In the genomic region with DNA sequence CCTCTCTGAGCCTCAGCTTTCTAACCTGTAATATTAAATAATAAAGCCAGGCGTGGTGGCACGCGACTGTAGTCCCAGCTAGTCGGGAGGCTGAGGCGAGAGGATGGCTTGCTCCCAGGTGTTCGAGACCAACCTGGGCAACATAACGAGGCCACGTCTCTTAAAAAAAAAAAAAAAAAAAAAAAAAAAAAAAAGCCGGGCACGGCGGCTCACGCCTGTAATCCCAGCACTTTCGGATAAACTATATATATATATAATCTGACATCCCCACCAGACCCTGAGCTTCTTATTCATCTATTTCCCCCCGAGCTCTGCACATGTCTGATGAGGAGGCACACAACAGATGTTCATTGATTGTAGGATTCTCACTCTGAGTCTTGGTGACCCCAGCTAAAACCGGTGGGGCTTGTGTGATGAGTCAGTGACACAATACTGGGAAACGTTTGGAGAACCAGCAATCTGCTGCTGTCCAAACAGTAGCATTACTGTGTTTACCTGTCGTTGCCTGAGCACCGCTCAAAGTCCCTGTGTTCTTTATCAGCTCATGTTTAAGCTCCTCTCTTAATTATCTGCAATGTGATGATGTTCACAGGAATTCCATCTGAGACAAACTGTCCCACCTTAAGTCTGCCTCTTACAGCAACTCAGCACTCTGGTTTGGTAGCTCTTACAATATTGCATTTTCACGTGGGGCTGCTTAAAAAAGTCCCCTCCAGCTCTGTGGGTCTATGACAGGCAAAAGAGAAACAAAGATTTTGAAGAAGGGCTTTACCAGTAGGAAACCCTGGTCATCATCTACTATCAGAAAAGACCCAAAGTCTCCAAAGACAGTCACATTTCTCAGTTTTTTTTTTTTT, we compare ENCODE assay signal across 1 cellular context.
A peak's percentile ranks its signal among the peaks of the same experiment; 100 is the strongest.
TF ChIP-seq lines count a peak whose summit lies in the region.

No MANE protein-coding gene starts in this region.

TF ChIP-seq in K562, 482 proteins besides CTCF, POLR2A, EP300 and RAD21 (continued from another document):
- TF ChIP-seq, protein P1, sequence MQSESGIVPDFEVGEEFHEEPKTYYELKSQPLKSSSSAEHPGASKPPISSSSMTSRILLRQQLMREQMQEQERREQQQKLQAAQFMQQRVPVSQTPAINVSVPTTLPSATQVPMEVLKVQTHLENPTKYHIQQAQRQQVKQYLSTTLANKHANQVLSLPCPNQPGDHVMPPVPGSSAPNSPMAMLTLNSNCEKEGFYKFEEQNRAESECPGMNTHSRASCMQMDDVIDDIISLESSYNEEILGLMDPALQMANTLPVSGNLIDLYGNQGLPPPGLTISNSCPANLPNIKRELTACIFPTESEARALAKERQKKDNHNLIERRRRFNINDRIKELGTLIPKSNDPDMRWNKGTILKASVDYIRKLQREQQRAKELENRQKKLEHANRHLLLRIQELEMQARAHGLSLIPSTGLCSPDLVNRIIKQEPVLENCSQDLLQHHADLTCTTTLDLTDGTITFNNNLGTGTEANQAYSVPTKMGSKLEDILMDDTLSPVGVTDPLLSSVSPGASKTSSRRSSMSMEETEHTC (IDR thresholded peaks at IDR 0.05): no peak
- no peak for TF ChIP-seq CC2D1A (IDR thresholded peaks at IDR 0.05)
- TF ChIP-seq SMARCA5 (IDR thresholded peaks at IDR 0.05): peak; percentile 41; the same call in 1 of the 2 replicates
- no peak for TF ChIP-seq PHTF2 (CRISPR knock-in tag; IDR thresholded peaks at IDR 0.05)
- TF ChIP-seq ZNF133 (CRISPR knock-in tag; IDR thresholded peaks at IDR 0.05): no peak
- TF ChIP-seq GABPB1 (CRISPR knock-in tag; IDR thresholded peaks at IDR 0.05): no peak
- TF ChIP-seq FOS (IDR thresholded peaks at IDR 0.05; ENCODE audit: extremely low read depth, insufficient read length): no peak
- no peak for TF ChIP-seq MTA2 (IDR thresholded peaks at IDR 0.05; ENCODE audit: low read depth)
- TF ChIP-seq, protein P2, sequence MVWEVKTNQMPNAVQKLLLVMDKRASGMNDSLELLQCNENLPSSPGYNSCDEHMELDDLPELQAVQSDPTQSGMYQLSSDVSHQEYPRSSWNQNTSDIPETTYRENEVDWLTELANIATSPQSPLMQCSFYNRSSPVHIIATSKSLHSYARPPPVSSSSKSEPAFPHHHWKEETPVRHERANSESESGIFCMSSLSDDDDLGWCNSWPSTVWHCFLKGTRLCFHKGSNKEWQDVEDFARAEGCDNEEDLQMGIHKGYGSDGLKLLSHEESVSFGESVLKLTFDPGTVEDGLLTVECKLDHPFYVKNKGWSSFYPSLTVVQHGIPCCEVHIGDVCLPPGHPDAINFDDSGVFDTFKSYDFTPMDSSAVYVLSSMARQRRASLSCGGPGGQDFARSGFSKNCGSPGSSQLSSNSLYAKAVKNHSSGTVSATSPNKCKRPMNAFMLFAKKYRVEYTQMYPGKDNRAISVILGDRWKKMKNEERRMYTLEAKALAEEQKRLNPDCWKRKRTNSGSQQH (CRISPR knock-in tag; IDR thresholded peaks at IDR 0.05): no peak
- TF ChIP-seq, protein P3, sequence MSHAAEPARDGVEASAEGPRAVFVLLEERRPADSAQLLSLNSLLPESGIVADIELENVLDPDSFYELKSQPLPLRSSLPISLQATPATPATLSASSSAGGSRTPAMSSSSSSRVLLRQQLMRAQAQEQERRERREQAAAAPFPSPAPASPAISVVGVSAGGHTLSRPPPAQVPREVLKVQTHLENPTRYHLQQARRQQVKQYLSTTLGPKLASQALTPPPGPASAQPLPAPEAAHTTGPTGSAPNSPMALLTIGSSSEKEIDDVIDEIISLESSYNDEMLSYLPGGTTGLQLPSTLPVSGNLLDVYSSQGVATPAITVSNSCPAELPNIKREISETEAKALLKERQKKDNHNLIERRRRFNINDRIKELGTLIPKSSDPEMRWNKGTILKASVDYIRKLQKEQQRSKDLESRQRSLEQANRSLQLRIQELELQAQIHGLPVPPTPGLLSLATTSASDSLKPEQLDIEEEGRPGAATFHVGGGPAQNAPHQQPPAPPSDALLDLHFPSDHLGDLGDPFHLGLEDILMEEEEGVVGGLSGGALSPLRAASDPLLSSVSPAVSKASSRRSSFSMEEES (CRISPR knock-in tag; IDR thresholded peaks at IDR 0.05): no peak
- no peak for TF ChIP-seq HSF4 (CRISPR knock-in tag; IDR thresholded peaks at IDR 0.05; ENCODE audit: borderline replicate concordance)
- TF ChIP-seq TAL1 (IDR thresholded peaks at IDR 0.05): peak; percentile 67
- TF ChIP-seq HNRNPL (IDR thresholded peaks at IDR 0.05; ENCODE audit: low read depth, low read length): no peak
- no peak for TF ChIP-seq ZNF764 (CRISPR knock-in tag; IDR thresholded peaks at IDR 0.05; ENCODE audit: low read depth)
- TF ChIP-seq ETS2 (tag; IDR thresholded peaks at IDR 0.05; ENCODE audit: borderline replicate concordance, poor library complexity, severe bottlenecking): no peak
- TF ChIP-seq ILK (tag; IDR thresholded peaks at IDR 0.05; ENCODE audit: borderline replicate concordance, low read depth): no peak
- TF ChIP-seq, protein P4, sequence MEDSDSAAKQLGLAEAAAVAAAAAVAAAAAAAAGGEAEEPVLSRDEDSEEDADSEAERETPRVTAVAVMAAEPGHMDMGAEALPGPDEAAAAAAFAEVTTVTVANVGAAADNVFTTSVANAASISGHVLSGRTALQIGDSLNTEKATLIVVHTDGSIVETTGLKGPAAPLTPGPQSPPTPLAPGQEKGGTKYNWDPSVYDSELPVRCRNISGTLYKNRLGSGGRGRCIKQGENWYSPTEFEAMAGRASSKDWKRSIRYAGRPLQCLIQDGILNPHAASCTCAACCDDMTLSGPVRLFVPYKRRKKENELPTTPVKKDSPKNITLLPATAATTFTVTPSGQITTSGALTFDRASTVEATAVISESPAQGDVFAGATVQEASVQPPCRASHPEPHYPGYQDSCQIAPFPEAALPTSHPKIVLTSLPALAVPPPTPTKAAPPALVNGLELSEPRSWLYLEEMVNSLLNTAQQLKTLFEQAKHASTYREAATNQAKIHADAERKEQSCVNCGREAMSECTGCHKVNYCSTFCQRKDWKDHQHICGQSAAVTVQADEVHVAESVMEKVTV (CRISPR knock-in tag; IDR thresholded peaks at IDR 0.05): no peak
- TF ChIP-seq, protein P5, sequence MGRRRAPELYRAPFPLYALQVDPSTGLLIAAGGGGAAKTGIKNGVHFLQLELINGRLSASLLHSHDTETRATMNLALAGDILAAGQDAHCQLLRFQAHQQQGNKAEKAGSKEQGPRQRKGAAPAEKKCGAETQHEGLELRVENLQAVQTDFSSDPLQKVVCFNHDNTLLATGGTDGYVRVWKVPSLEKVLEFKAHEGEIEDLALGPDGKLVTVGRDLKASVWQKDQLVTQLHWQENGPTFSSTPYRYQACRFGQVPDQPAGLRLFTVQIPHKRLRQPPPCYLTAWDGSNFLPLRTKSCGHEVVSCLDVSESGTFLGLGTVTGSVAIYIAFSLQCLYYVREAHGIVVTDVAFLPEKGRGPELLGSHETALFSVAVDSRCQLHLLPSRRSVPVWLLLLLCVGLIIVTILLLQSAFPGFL (CRISPR knock-in tag; IDR thresholded peaks at IDR 0.05): no peak
- TF ChIP-seq MBD2 (IDR thresholded peaks at IDR 0.05; ENCODE audit: borderline replicate concordance, low read depth): no peak
- TF ChIP-seq SREBF2 (CRISPR knock-in tag; IDR thresholded peaks at IDR 0.05): no peak
